Comparison of ENCODE assay signal across 13 cellular contexts in the genomic region with DNA sequence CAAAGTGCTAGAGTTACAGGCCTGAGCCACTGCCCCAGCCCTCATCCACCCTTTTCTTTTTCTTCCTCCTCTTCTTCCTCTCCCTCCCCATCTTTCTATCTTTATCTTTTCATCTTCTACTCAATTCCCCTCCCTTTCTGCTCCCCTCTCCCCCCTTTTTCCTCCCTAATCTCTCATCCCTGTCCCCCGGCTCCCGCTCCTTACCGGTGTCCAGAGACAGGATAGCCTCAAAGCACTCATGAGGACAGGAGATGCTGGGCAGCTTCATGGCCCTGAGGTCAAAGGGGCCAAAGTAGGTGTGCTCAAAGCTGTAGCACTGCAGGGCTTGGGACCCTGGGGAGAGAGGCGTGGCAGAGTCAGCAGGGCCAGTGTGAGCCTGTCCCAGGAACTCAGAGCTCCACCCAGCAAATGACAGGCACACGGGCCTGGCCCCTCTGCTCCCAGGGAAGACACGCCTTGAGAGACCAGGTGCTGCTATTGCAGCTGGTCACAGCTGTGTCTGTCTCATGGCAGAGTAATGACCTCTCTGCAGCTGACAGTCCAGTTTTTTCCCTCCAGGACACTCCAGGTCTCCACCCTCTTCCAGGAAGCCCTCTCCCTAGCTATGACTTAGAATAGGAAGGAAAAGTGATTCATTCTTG. TPM values are rescaled to one million over a fixed set of nuclear protein-coding genes. Genes with fewer than 3 reads are reported as not detected.
DNase-seq lines count a peak whose midpoint lies in the region; ATAC-seq, FAIRE-seq and TF ChIP-seq lines count a peak whose summit lies in the region.
"Had no signal": no experiment of that assay in that cellular context is flagged by ENCODE, and none has a peak within 500 bp of the region (broad histone marks: within the 10 kb centered on the region; RNA-seq: fewer than 3 reads in every experiment).

No MANE protein-coding gene starts in this region.

- H3K36me3 ChIP-seq in CD8-positive, alpha-beta memory T cell (ENCODE audit: insufficient read depth, low read length): no peaks in the 10 kb centered on the region
- no peaks in the 10 kb centered on the region for H3K36me3 ChIP-seq in IMR-90 (ENCODE audit: control insufficient read depth, insufficient read depth, low read length)
- no peaks in the 10 kb centered on the region for H3K36me3 ChIP-seq in bronchial epithelial cell (ENCODE audit: control insufficient read depth, insufficient read depth, low read length)
- no peaks in the 10 kb centered on the region for H3K36me3 ChIP-seq in mucosa of descending colon (ENCODE audit: low read depth)

- H4K8ac ChIP-seq in IMR-90 (ENCODE audit: low read depth in 2 of 2, low read length in 2 of 2): no peak overlapping the region

- no peak overlapping the region for H4K5ac ChIP-seq in IMR-90 (ENCODE audit: low read depth, low read length)

- H2BK20ac ChIP-seq in IMR-90 (ENCODE audit: low read depth, low read length): no peak overlapping the region

- DNase-seq in CD8-positive, alpha-beta memory T cell: no peak
- DNase-seq in IMR-90: no peak
- DNase-seq in bronchial epithelial cell (ENCODE audit: low read depth): peak; percentile 50
- peak; percentile 53 to 77 (median 68) for DNase-seq in mucosa of descending colon
- no peak for DNase-seq in stimulated activated naive CD4-positive, alpha-beta T cell treated with Interleukin-2 at 50 U/mL for 16 hours (lab: John Stamatoyannopoulos, UW)
- no peak for DNase-seq in dedifferentiated amniotic fluid mesenchymal stem cell (ENCODE audit: extremely low spot score)
- DNase-seq in D721Med (ENCODE audit: insufficient read length, low spot score): no peak
- DNase-seq: cerebellar nuclear complex, NCI-H187 treated with DMSO at 0.1 percent for 48 hours, SIG-M5 had no signal

- dilution Hi-C loops in IMR-90 (cut with HindIII; ENCODE audit: low sequenced_read_pairs, unreplicated experiment): no loop called here

- H3K4me1 ChIP-seq in CD8-positive, alpha-beta memory T cell (ENCODE audit: insufficient read depth, low read length): peaks cover 7% of the 10 kb centered on the region
- peaks cover 3% of the 10 kb centered on the region; the same call in 1 of the 2 replicates for H3K4me1 ChIP-seq in IMR-90 (ENCODE audit: control insufficient read depth, insufficient read depth, low read length)
- H3K4me1 ChIP-seq in mucosa of descending colon (ENCODE audit: low read depth): peaks cover 4% of the 10 kb centered on the region

- no peak overlapping the region for H3K4ac ChIP-seq in IMR-90 (ENCODE audit: low read depth, low read length)

- H3K9me3 ChIP-seq in CD8-positive, alpha-beta memory T cell (ENCODE audit: low read length): no peaks in the 10 kb centered on the region
- H3K9me3 ChIP-seq in IMR-90 (ENCODE audit: control insufficient read depth, insufficient read depth, low read length) (peaks cover 9% of the 10 kb centered on the region), mucosa of descending colon (no peaks in the 10 kb centered on the region)
- H3K9me3 ChIP-seq: upper lobe of left lung had no signal

- POLR2A ChIA-PET in CD8-positive, alpha-beta memory T cell (lab: Charles Lee): no interaction called here
- POLR2A ChIA-PET in IMR-90 (lab: Charles Lee; ENCODE audit: unreplicated experiment): no interaction called here

- peak overlapping the region; percentile 72 to 83 (median 77) for H3K4me3 Mint-ChIP-seq in CD8-positive, alpha-beta memory T cell

- H3K4me3 ChIP-seq in CD8-positive, alpha-beta memory T cell (ENCODE audit: low read length): no peak overlapping the region
- H3K4me3 ChIP-seq in IMR-90 (ENCODE audit: insufficient read depth, low read depth, low read length) (no peak overlapping the region), bronchial epithelial cell (ENCODE audit: low read depth, low read length) (no peak overlapping the region), mucosa of descending colon (no peak overlapping the region)

- no peaks in the 10 kb centered on the region for H3K36me3 Mint-ChIP-seq in CD8-positive, alpha-beta memory T cell

- H3K79me1 ChIP-seq in IMR-90 (ENCODE audit: low read depth in 1 of 2, low read length in 2 of 2): no peaks in the 10 kb centered on the region

- H2AK9ac ChIP-seq in IMR-90 (replicated peaks; ENCODE audit: low read depth, low read length, poor library complexity): no peak overlapping the region

- no peak overlapping the region for H3K56ac ChIP-seq in IMR-90 (ENCODE audit: extremely low read depth, insufficient read depth, low read length)

- no peak overlapping the region for H3K4me2 ChIP-seq in IMR-90 (ENCODE audit: low read depth, low read length)

- no peak overlapping the region for H3K9ac ChIP-seq in IMR-90 (ENCODE audit: low read depth, low read length)

- no peak for FAIRE-seq in bronchial epithelial cell (lab: Jason Lieb, UNC)
- no peak for FAIRE-seq in D721Med (lab: Jason Lieb, UNC)
- FAIRE-seq: H54 had no signal

- peaks cover 0 to 2% (median 0%) of the 10 kb centered on the region in 5 donors for H3K9me3 Mint-ChIP-seq in CD8-positive, alpha-beta memory T cell

- no peak overlapping the region for H2BK120ac ChIP-seq in IMR-90 (ENCODE audit: low read depth, low read length)

- H3K27me3 Mint-ChIP-seq in CD8-positive, alpha-beta memory T cell: peaks cover 8 to 15% of the 10 kb centered on the region in 2 donors

- no peaks in the 10 kb centered on the region for H4K20me1 ChIP-seq in IMR-90 (ENCODE audit: insufficient read depth, low read length)

- in situ Hi-C loops in IMR-90 (cut with MboI; ENCODE audit: low sequenced_read_pairs): no loop called here

- H3K14ac ChIP-seq in IMR-90 (replicated peaks; ENCODE audit: low read depth, low read length): no peak overlapping the region

- no peak for TF ChIP-seq CTCF in IMR-90 (conservative IDR thresholded peaks at IDR 0.05; ENCODE audit: low read depth, low read length)
- no peak for TF ChIP-seq CTCF in bronchial epithelial cell (IDR thresholded peaks at IDR 0.05; ENCODE audit: insufficient read depth, low read length, severe bottlenecking)
- TF ChIP-seq CTCF in mucosa of descending colon (IDR thresholded peaks at IDR 0.05): no peak
- TF ChIP-seq CTCF in D721Med (IDR thresholded peaks at IDR 0.05; ENCODE audit: insufficient read depth, missing control alignments): no peak

- no peak overlapping the region for H3K27ac ChIP-seq in CD8-positive, alpha-beta memory T cell (ENCODE audit: low read depth, low read length)
- H3K27ac ChIP-seq in IMR-90 (ENCODE audit: insufficient read depth, low read length): no peak overlapping the region

- no peak overlapping the region for H2BK15ac ChIP-seq in IMR-90 (ENCODE audit: low read depth, low read length)

- peak overlapping the region in 1 of 8 donors; percentile 43 for H3K27ac Mint-ChIP-seq in CD8-positive, alpha-beta memory T cell

- BruUV-seq in IMR-90 (replicated peaks; lab: Mats Ljungman, UMichigan): no TSS peak

- no peak for ATAC-seq in IMR-90 (ENCODE audit: low read depth)
- ATAC-seq in mucosa of descending colon: peak; percentile 83
- no peak for ATAC-seq in HG02840 (IDR thresholded peaks at IDR 0.05; ENCODE audit: low FRiP score, unreplicated experiment)

- no peak overlapping the region for H3K23ac ChIP-seq in IMR-90 (ENCODE audit: low read depth, low read length)

- no peaks in the 10 kb centered on the region for H3K27me3 ChIP-seq in CD8-positive, alpha-beta memory T cell (ENCODE audit: insufficient read depth, low read length, poor library complexity, severe bottlenecking)
- H3K27me3 ChIP-seq in IMR-90 (ENCODE audit: control insufficient read depth, insufficient read depth, low read length) (peaks cover 46% of the 10 kb centered on the region), bronchial epithelial cell (ENCODE audit: control insufficient read depth, insufficient read depth, low read length) (no peaks in the 10 kb centered on the region)

- no peak for TF ChIP-seq RAD21 in IMR-90 (IDR thresholded peaks at IDR 0.05; ENCODE audit: low read length)

- no peaks in the 10 kb centered on the region for H3K9me1 ChIP-seq in IMR-90 (ENCODE audit: insufficient read depth, low read length)

- peak overlapping the region; percentile 8 for H2AFZ ChIP-seq in IMR-90 (replicated peaks; ENCODE audit: low read length, poor library complexity)

- H2BK5ac ChIP-seq in IMR-90 (ENCODE audit: low read depth, low read length, poor library complexity, severe bottlenecking): no peak overlapping the region

- intact Hi-C loops in IMR-90 (cut with micrococcal nuclease): loop anchor here (10.0 kb wide), 1 partner anchor 355 kb away; no protein-coding TSS in a partner anchor
- intact Hi-C loops in mucosa of descending colon (cut with DNase I, micrococcal nuclease): no loop called here

- TF ChIP-seq POLR2A in IMR-90 (IDR thresholded peaks at IDR 0.05; ENCODE audit: low read depth, low read length): no peak

- H3K4me1 Mint-ChIP-seq in CD8-positive, alpha-beta memory T cell: peaks cover 7 to 26% (median 10%) of the 10 kb centered on the region in 3 donors

- 53% methylated on average over 3 of the region's 6 CpGs; no CpG with 5 or more reads in 1 of the 2 experiments for WGBS in IMR-90 (ENCODE audit: extremely low coverage in 2 of 2, insufficient read length in 1 of 2), 2 experiments

- CTCF ChIA-PET in CD8-positive, alpha-beta memory T cell (lab: Charles Lee): interaction anchor here (1.3 kb wide), 1 partner anchor 10 kb away, joined by 5 read pairs; no protein-coding TSS in a partner anchor
- CTCF ChIA-PET in IMR-90 (lab: Yijun Ruan, JAX): interaction anchor here (1.9 kb wide), 1 partner anchor 10 kb away, joined by 5 read pairs; no protein-coding TSS in a partner anchor

- H4K91ac ChIP-seq in IMR-90 (ENCODE audit: insufficient read depth, low read depth, low read length): no peak overlapping the region

- H3K18ac ChIP-seq in IMR-90 (ENCODE audit: low read depth, low read length): no peak overlapping the region

- H2AK5ac ChIP-seq in IMR-90 (ENCODE audit: low read depth, low read length): no peak overlapping the region

RNA-seq across cellular contexts. Expression of gene LYPD5, which starts 2.6 kb away (rescaled TPM):
- total RNA-seq in CD8-positive, alpha-beta memory T cell: under 1 TPM; 0.68 to 0.80 TPM
- not detected for polyA plus RNA-seq in CD8-positive, alpha-beta memory T cell
- under 0.01 and 0.36 TPM in 2 replicates for total RNA-seq in IMR-90 (2012; rRNA removed)
- 0.27 and 0.31 TPM in 2 replicates for polyA plus RNA-seq in IMR-90 (2012; rRNA removed)
- 0.15 and 0.93 TPM in 2 replicates for polyA plus RNA-seq in IMR-90 (2012; cell fraction: cytosol; rRNA removed)
- polyA plus RNA-seq in IMR-90 (2012; cell fraction: nucleus; rRNA removed; ENCODE audit: low replicate concordance): 0.36 and 0.54 TPM in 2 replicates
- total RNA-seq in bronchial epithelial cell: 0.38 and 0.53 TPM in 2 replicates
- total RNA-seq in mucosa of descending colon: 1 to 10 TPM in 2 of 3 donors, under 1 TPM in 1; 0.61 to 4.8 (median 3.9) TPM

RNA-seq across cellular contexts. Expression of gene KCNN4, which starts 18.8 kb away (rescaled TPM):
- 10 to 100 TPM; 93.8 to 97.6 TPM for total RNA-seq in CD8-positive, alpha-beta memory T cell
- 8.3 TPM for polyA plus RNA-seq in CD8-positive, alpha-beta memory T cell
- total RNA-seq in IMR-90 (2012; rRNA removed) (0.54 and 0.83 TPM in 2 replicates), bronchial epithelial cell (0.26 and 9.7 TPM in 2 replicates), mucosa of descending colon (10 to 100 TPM; 14.9 to 36.2 (median 36.1) TPM)
- 0.99 and 1.2 TPM in 2 replicates for polyA plus RNA-seq in IMR-90 (2012; rRNA removed)
- polyA plus RNA-seq in IMR-90 (2012; cell fraction: cytosol; rRNA removed): 0.80 and 0.93 TPM in 2 replicates
- polyA plus RNA-seq in IMR-90 (2012; cell fraction: nucleus; rRNA removed; ENCODE audit: low replicate concordance): 1.3 and 4.5 TPM in 2 replicates

RNA-seq across cellular contexts. Expression of gene ZNF283, which starts 27.5 kb away (rescaled TPM):
- 1 to 10 TPM; 5.8 to 6.3 TPM for total RNA-seq in CD8-positive, alpha-beta memory T cell
- polyA plus RNA-seq in CD8-positive, alpha-beta memory T cell: 2.7 TPM
- total RNA-seq in IMR-90 (2012; rRNA removed) (5.0 and 10.3 TPM in 2 replicates), bronchial epithelial cell (9.1 and 12.4 TPM in 2 replicates), mucosa of descending colon (10 to 100 TPM in 2 of 3 donors, 1 to 10 TPM in 1; 7.6 to 21.8 (median 14.1) TPM)
- 1.2 and 2.1 TPM in 2 replicates for polyA plus RNA-seq in IMR-90 (2012; rRNA removed)
- polyA plus RNA-seq in IMR-90 (2012; cell fraction: cytosol; rRNA removed): 0.08 and 0.53 TPM in 2 replicates
- polyA plus RNA-seq in IMR-90 (2012; cell fraction: nucleus; rRNA removed; ENCODE audit: low replicate concordance): 0.45 and 3.6 TPM in 2 replicates

RNA-seq across cellular contexts. Expression of gene SMG9, which starts 44.9 kb away (rescaled TPM):
- 10 to 100 TPM; 85.8 to 91.3 TPM for total RNA-seq in CD8-positive, alpha-beta memory T cell
- 11.0 TPM for polyA plus RNA-seq in CD8-positive, alpha-beta memory T cell
- total RNA-seq in IMR-90 (2012; rRNA removed): 4.8 and 5.8 TPM in 2 replicates
- 21.4 and 24.3 TPM in 2 replicates for polyA plus RNA-seq in IMR-90 (2012; rRNA removed)
- polyA plus RNA-seq in IMR-90 (2012; cell fraction: cytosol; rRNA removed): 8.3 and 9.1 TPM in 2 replicates
- 60.7 and 76.3 TPM in 2 replicates for polyA plus RNA-seq in IMR-90 (2012; cell fraction: nucleus; rRNA removed; ENCODE audit: low replicate concordance)
- total RNA-seq in bronchial epithelial cell: 4.0 and 4.7 TPM in 2 replicates
- total RNA-seq in mucosa of descending colon: 10 to 100 TPM; 32.2 to 41.4 (median 34.7) TPM

Comparison
In these comparisons a context has a peak if more than half of its experiments do, and no peak if none do; other contexts are left out.
1. DNase-seq: peak in bronchial epithelial cell (single experiment) and mucosa of descending colon (3 of 3); none in CD8-positive, alpha-beta memory T cell (0 of 5), IMR-90 (single experiment), stimulated activated naive CD4-positive, alpha-beta T cell treated with Interleukin-2 at 50 U/mL for 16 hours (single experiment), dedifferentiated amniotic fluid mesenchymal stem cell (single experiment) and D721Med (single experiment).